In the genomic region with DNA sequence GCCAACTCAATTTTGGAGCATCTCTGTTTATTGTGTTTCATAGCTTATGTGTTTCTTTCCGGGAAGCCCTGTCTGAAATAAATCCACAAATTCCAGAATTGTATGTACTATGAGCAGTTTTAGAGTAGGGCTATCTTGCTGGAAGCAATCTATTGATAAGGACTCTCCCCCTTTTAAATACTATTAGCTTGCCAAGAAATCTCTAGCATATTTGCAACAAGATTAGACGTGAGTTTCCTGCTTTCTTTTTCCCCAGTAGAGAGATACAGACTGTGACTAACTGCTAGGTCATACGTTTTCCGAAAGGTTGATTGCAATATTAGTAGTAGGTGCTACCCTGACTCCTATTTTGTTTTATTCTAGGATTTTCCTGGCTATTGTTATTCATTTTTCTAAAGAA, we compare ENCODE assay signal across 24 cellular contexts.
"Had no signal": no experiment of that assay in that cellular context is flagged by ENCODE, and none has a peak within 500 bp of the region (broad histone marks: within the 10 kb centered on the region; RNA-seq: fewer than 3 reads in every experiment).

No MANE protein-coding gene starts in this region.

- H2AFZ ChIP-seq: hepatocyte, parathyroid adenoma had no signal

- DNase-seq: activated B cell treated with CpG ODN at 0.5 μM for 24 hours; activated CD4-positive, alpha-beta T cell treated with anti-CD3 and anti-CD28 coated beads for 36 hours; activated CD4-positive, alpha-beta T cell treated with anti-CD3 and anti-CD28 coated beads, Interleukin-2, amount 50 U/mL, for 48 hours; activated effector memory CD4-positive, alpha-beta T cell treated with anti-CD3 and anti-CD28 coated beads, Interleukin-2, amount 50 U/mL, for 16 hours; activated naive CD4-positive, alpha-beta T cell treated with anti-CD3 and anti-CD28 coated beads, Interleukin-2, amount 50 U/mL, for 16 hours; activated naive CD8-positive, alpha-beta T cell treated with anti-CD3 and anti-CD28 coated beads, Interleukin-2, amount 50 U/mL, for 24 hours; activated T-cell treated with anti-CD3 and anti-CD28 coated beads for 4 hours; anterior cingulate cortex; brain microvascular endothelial cell; foreskin melanocyte; left cardiac atrium; right cardiac atrium; stimulated activated CD4-positive, alpha-beta T cell treated with anti-CD3 and anti-CD28 coated beads, Interleukin-12 subunit alpha, Interleukin-12 subunit beta, amount 100 ng/mL, for 4 hours; stimulated activated CD4-positive, alpha-beta T cell treated with anti-CD3 and anti-CD28 coated beads, Interleukin-4, amount 100 ng/mL, for 4 hours; stimulated activated naive CD8-positive, alpha-beta T cell treated with anti-CD3 and anti-CD28 coated beads, Interleukin-15, Interleukin-2, amounts not matched to agents 100 U/mL and 50 U/mL, for 24 hours; SW 1271; T-helper 17 cell; thyroid gland; upper lobe of right lung had no signal

- H3K27ac ChIP-seq: brain microvascular endothelial cell, coronary artery, hepatocyte, neutrophil, parathyroid adenoma, thyroid gland, upper lobe of right lung had no signal

- H3K27me3 ChIP-seq: brain microvascular endothelial cell, hepatocyte, neutrophil, thyroid gland, upper lobe of right lung had no signal

- H3K4me2 ChIP-seq: hepatocyte had no signal

- H3K9ac ChIP-seq: parathyroid adenoma had no signal

- H3K4me3 ChIP-seq: coronary artery, hepatocyte, thyroid gland, upper lobe of right lung had no signal

- H3K4me1 ChIP-seq: parathyroid adenoma, thyroid gland, upper lobe of right lung had no signal

- H3K79me2 ChIP-seq: hepatocyte, parathyroid adenoma had no signal

- FAIRE-seq: islet of Langerhans had no signal

- H3K9me3 ChIP-seq: neutrophil, thyroid gland, upper lobe of right lung had no signal

- H3K36me3 ChIP-seq: brain microvascular endothelial cell, neutrophil, thyroid gland, upper lobe of right lung had no signal
